In the genomic region with DNA sequence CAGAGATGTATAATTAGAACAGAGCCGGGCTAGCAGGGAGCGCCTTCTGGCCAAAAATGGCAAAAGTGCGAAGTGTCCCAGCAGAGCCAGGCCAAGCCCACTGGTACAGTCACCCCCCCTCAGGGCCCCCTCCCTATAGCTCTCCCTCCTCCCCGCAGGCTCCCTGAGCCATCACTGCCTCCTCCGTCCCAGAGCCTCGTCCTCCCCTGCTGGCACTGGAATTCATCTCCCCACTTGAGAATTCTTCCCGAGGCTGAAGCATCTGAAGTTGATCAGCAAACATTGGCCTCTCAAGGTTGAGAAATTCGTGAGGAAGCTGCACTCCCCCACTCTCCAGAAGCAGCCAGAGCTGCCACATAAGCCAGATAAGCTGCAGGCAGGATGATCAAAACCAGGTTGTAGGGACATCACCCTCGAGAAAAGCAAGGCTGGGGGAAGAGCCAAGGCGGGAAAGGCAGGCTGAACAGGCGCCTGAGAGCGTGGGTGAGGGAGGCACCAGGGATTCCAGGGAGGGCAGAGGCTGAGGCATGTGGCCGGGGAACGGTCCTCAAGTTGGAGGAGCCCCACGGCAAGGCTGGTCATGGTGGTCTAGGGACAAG, we compare ENCODE assay signal across 11 cellular contexts. TPM values are rescaled to one million over a fixed set of nuclear protein-coding genes. Genes with fewer than 3 reads are reported as not detected.
DNase-seq lines count a peak whose midpoint lies in the region; ATAC-seq and TF ChIP-seq lines count a peak whose summit lies in the region.
"Had no signal": no experiment of that assay in that cellular context is flagged by ENCODE, and none has a peak within 500 bp of the region (broad histone marks: within the 10 kb centered on the region; RNA-seq: fewer than 3 reads in every experiment).

No MANE protein-coding gene starts in this region.

- H3K4me3 Mint-ChIP-seq in CD4-positive, alpha-beta memory T cell = peak overlapping the region in 1 of 8 donors; percentile 10
- H3K4me3 Mint-ChIP-seq in WTC11 (no peak overlapping the region), endothelial cell (ENCODE audit: unreplicated experiment) (no peak overlapping the region)

- H3K27me3 ChIP-seq in CD4-positive, alpha-beta memory T cell (ENCODE audit: insufficient read depth, low read length) = no peaks in the 10 kb centered on the region
- no peaks in the 10 kb centered on the region for H3K27me3 ChIP-seq in right atrium auricular region
- H3K27me3 ChIP-seq: body of pancreas had no signal

- no peaks in the 10 kb centered on the region for H3K9me3 Mint-ChIP-seq in CD4-positive, alpha-beta memory T cell
- H3K9me3 Mint-ChIP-seq in WTC11 (no peaks in the 10 kb centered on the region), endothelial cell (ENCODE audit: unreplicated experiment) (no peaks in the 10 kb centered on the region)

- H3K4me3 ChIP-seq in CD4-positive, alpha-beta memory T cell (ENCODE audit: low read length in 2 of 2) = no peak overlapping the region
- no peak overlapping the region for H3K4me3 ChIP-seq in right atrium auricular region
- H3K4me3 ChIP-seq: body of pancreas had no signal

- H3K27ac ChIP-seq in CD4-positive, alpha-beta memory T cell (ENCODE audit: low read depth, low read length) = no peak overlapping the region
- H3K27ac ChIP-seq in right atrium auricular region = peak overlapping the region; percentile 37 to 72
- H3K27ac ChIP-seq: body of pancreas had no signal

- no peak for TF ChIP-seq CTCF in WTC11 (IDR thresholded peaks at IDR 0.05)
- TF ChIP-seq CTCF in right atrium auricular region (IDR thresholded peaks at IDR 0.05) = no peak
- no peak for TF ChIP-seq CTCF in GM10248 (IDR thresholded peaks at IDR 0.05; ENCODE audit: control extremely low read depth, extremely low read depth, low read depth, missing control alignments)
- TF ChIP-seq CTCF in endothelial cell (IDR thresholded peaks at IDR 0.05; ENCODE audit: unreplicated experiment) = no peak

- intact Hi-C loops in CD4-positive, alpha-beta memory T cell (cut with micrococcal nuclease) = no loop called here
- intact Hi-C loops in sciatic nerve (cut with DNase I) = no loop called here

- no peaks in the 10 kb centered on the region for H3K27me3 Mint-ChIP-seq in CD4-positive, alpha-beta memory T cell
- H3K27me3 Mint-ChIP-seq in WTC11 (ENCODE audit: low read depth) (no peaks in the 10 kb centered on the region), endothelial cell (ENCODE audit: unreplicated experiment) (peaks cover 10% of the 10 kb centered on the region)

- POLR2A ChIA-PET in CD4-positive, alpha-beta memory T cell (lab: Charles Lee; ENCODE audit: partially characterized antibody) = interaction anchor here (1.2 to 3.8 kb wide), 4 partner anchors 8 to 26 kb away, joined by 5 to 52 read pairs (median 14); a partner anchor contains a TSS
- POLR2A ChIA-PET in WTC11 (lab: Charles Lee) = no interaction called here
- POLR2A ChIA-PET in GM10248 (lab: Yijun Ruan, JAX) = no interaction called here

- peaks cover 64% of the 10 kb centered on the region for H3K36me3 ChIP-seq in CD4-positive, alpha-beta memory T cell (ENCODE audit: insufficient read depth, low read length)
- H3K36me3 ChIP-seq in right atrium auricular region = peaks cover 40% of the 10 kb centered on the region

- peaks cover 17 to 34% (median 19%) of the 10 kb centered on the region in 4 donors for H3K4me1 Mint-ChIP-seq in CD4-positive, alpha-beta memory T cell
- H3K4me1 Mint-ChIP-seq in WTC11 (peaks cover 20% of the 10 kb centered on the region), endothelial cell (ENCODE audit: unreplicated experiment) (peaks cover 3% of the 10 kb centered on the region)

- H3K27ac Mint-ChIP-seq in CD4-positive, alpha-beta memory T cell = peak overlapping the region; percentile 32 to 90 (median 69)
- H3K27ac Mint-ChIP-seq in WTC11 = peak overlapping the region; percentile 29
- H3K27ac Mint-ChIP-seq in endothelial cell (ENCODE audit: unreplicated experiment) = no peak overlapping the region

- CTCF ChIA-PET in CD4-positive, alpha-beta memory T cell (lab: Charles Lee; ENCODE audit: partially characterized antibody) = interaction anchor here (1.1 to 12.5 kb wide), 8 partner anchors 11 to 90 kb away, joined by 3 to 612 read pairs (median 8); a partner anchor contains a TSS
- CTCF ChIA-PET in WTC11 (lab: Charles Lee) = interaction anchor here (0.7 to 5.2 kb wide), 5 partner anchors 11 to 90 kb away, joined by 3 to 75 read pairs (median 4); no protein-coding TSS in a partner anchor
- CTCF ChIA-PET in GM10248 (lab: Yijun Ruan, JAX) = interaction anchor here (1.3 to 12.2 kb wide), 7 partner anchors 11 to 322 kb away, joined by 4 to 383 read pairs (median 9); a partner anchor contains a TSS

- peaks cover 55 to 80% of the 10 kb centered on the region in 2 donors for H3K36me3 Mint-ChIP-seq in CD4-positive, alpha-beta memory T cell
- H3K36me3 Mint-ChIP-seq in WTC11 = peaks cover 33% of the 10 kb centered on the region
- H3K36me3 Mint-ChIP-seq in endothelial cell (ENCODE audit: low read depth, unreplicated experiment) = peaks cover 47% of the 10 kb centered on the region

- no peak for DNase-seq in CD4-positive, alpha-beta memory T cell
- peak; percentile 28 for DNase-seq in WTC11 (ENCODE audit: low spot score)
- no peak for DNase-seq in right atrium auricular region (ENCODE audit: low spot score)
- no peak for DNase-seq in sciatic nerve (ENCODE audit: low spot score)
- no peak for DNase-seq in stimulated activated CD4-positive, alpha-beta T cell treated with anti-CD3 and anti-CD28 coated beads, Interleukin-12 subunit alpha, Interleukin-12 subunit beta, amount 100 ng/mL, for 4 hours
- DNase-seq in GM10248 (ENCODE audit: extremely low spot score) = no peak
- no peak for DNase-seq in endothelial cell (ENCODE audit: low spot score)
- no peak for DNase-seq in activated CD4-positive, alpha-beta T cell treated with anti-CD3 and anti-CD28 coated beads, Interleukin-2, amount 50 U/mL, for 4 hours
- DNase-seq: activated CD4-positive, CD25-positive, alpha-beta regulatory T cell treated with anti-CD3 and anti-CD28 coated beads, Interleukin-2, amount 50 U/mL, for 72 hours; kidney had no signal

- peaks cover 8% of the 10 kb centered on the region for H3K4me1 ChIP-seq in CD4-positive, alpha-beta memory T cell (ENCODE audit: insufficient read depth, low read length)
- H3K4me1 ChIP-seq in right atrium auricular region = peaks cover 0 to 28% of the 10 kb centered on the region in 2 donors
- H3K4me1 ChIP-seq: body of pancreas had no signal

- no peaks in the 10 kb centered on the region for H3K9me3 ChIP-seq in CD4-positive, alpha-beta memory T cell (ENCODE audit: control insufficient read depth in 1 of 2, low read length in 2 of 2)
- no peaks in the 10 kb centered on the region for H3K9me3 ChIP-seq in right atrium auricular region
- H3K9me3 ChIP-seq: body of pancreas had no signal

- ATAC-seq in WTC11 = peak; percentile 13; the same call in 1 of the 2 replicates
- ATAC-seq in sciatic nerve = peak; percentile 75
- ATAC-seq: body of pancreas had no signal

TF ChIP-seq in WTC11, 78 proteins besides CTCF, POLR2A, EP300 and RAD21:
- TF ChIP-seq KAT7 (CRISPR knock-in tag; IDR thresholded peaks at IDR 0.05; ENCODE audit: borderline replicate concordance) (no peak), ZNF263 (CRISPR knock-in tag; IDR thresholded peaks at IDR 0.05; ENCODE audit: low read depth) (peak; percentile 77; the same call in 1 of the 2 replicates)
- TF ChIP-seq, protein P1, sequence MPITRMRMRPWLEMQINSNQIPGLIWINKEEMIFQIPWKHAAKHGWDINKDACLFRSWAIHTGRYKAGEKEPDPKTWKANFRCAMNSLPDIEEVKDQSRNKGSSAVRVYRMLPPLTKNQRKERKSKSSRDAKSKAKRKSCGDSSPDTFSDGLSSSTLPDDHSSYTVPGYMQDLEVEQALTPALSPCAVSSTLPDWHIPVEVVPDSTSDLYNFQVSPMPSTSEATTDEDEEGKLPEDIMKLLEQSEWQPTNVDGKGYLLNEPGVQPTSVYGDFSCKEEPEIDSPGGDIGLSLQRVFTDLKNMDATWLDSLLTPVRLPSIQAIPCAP (CRISPR knock-in tag; IDR thresholded peaks at IDR 0.05) = no peak
TF ChIP-seq in WTC11: peak in this region for 1.

RNA-seq across cellular contexts. Expression of a gene that starts 23.4 kb away (rescaled TPM):
- 10 to 100 TPM; 64.3 to 70.4 TPM for total RNA-seq in CD4-positive, alpha-beta memory T cell
- 1 to 10 TPM; 3.8 to 7.8 TPM for polyA plus RNA-seq in CD4-positive, alpha-beta memory T cell
- 34.9 to 39.9 TPM (median 34.9 TPM) in 3 replicates for total RNA-seq in WTC11 (2021)
- 10 to 100 TPM; 12.1 to 17.4 TPM for total RNA-seq in right atrium auricular region
- 30.5 TPM for total RNA-seq in sciatic nerve
- total RNA-seq in endothelial cell (ENCODE audit: unreplicated experiment) = 27.7 TPM

RNA-seq across cellular contexts. Expression of a gene that starts 39.6 kb away (rescaled TPM):
- total RNA-seq in CD4-positive, alpha-beta memory T cell = 10 to 100 TPM; 84.8 to 87.7 TPM
- polyA plus RNA-seq in CD4-positive, alpha-beta memory T cell = 10 to 100 TPM; 14.4 to 33.7 TPM
- total RNA-seq in WTC11 (2021) (26.3 to 32.3 TPM (median 31.1 TPM) in 3 replicates), right atrium auricular region (10 to 100 TPM; 13.1 to 18.4 TPM), sciatic nerve (32.9 TPM), endothelial cell (ENCODE audit: unreplicated experiment) (32.8 TPM)

RNA-seq across cellular contexts. Expression of a gene that starts 60.0 kb away (rescaled TPM):
- under 1 TPM; 0.64 to 0.91 TPM for total RNA-seq in CD4-positive, alpha-beta memory T cell
- not detected for polyA plus RNA-seq in CD4-positive, alpha-beta memory T cell
- total RNA-seq in WTC11 (2021) (15.0 to 18.0 TPM (median 16.2 TPM) in 3 replicates), right atrium auricular region (1 to 10 TPM; 3.9 to 4.6 TPM), sciatic nerve (15.6 TPM), endothelial cell (ENCODE audit: unreplicated experiment) (19.5 TPM)
